In genomic region chr6:49550413-49551125, GRCh38 we compare ENCODE assay signal across 1 cellular context.
TF ChIP-seq lines count a peak whose summit lies in the region.

C6orf141 (plus strand) TSS chr6:49550668; CDS start chr6:49550793, 125 bp downstream.

TF ChIP-seq in SK-N-SH, 30 proteins besides CTCF, POLR2A, EP300 and RAD21 (continued from another document):
- TF ChIP-seq REST (IDR thresholded peaks at IDR 0.05; ENCODE audit: low read depth, low read length) = no peak
- TF ChIP-seq YY1 (IDR thresholded peaks at IDR 0.05; ENCODE audit: low read depth) = no peak
- no peak for TF ChIP-seq ZBTB33 (IDR thresholded peaks at IDR 0.05; ENCODE audit: borderline replicate concordance, low read depth)
- no peak for TF ChIP-seq USF2 (IDR thresholded peaks at IDR 0.05; ENCODE audit: borderline replicate concordance, low read depth, low read length)
- no peak for TF ChIP-seq FOSL2 (IDR thresholded peaks at IDR 0.05; ENCODE audit: borderline replicate concordance, low read depth)
- TF ChIP-seq POLR2AphosphoS5 (IDR thresholded peaks at IDR 0.05; ENCODE audit: low read depth, low read length) = no peak
- no peak for TF ChIP-seq MEF2A (IDR thresholded peaks at IDR 0.05; ENCODE audit: borderline replicate concordance, low read depth)
- TF ChIP-seq CHD2 (IDR thresholded peaks at IDR 0.05; ENCODE audit: low read length, partially characterized antibody) = no peak
TF ChIP-seq in SK-N-SH: peak in this region for 0.
